Comparison of ENCODE assay signal across 19 cellular contexts in the genomic region with DNA sequence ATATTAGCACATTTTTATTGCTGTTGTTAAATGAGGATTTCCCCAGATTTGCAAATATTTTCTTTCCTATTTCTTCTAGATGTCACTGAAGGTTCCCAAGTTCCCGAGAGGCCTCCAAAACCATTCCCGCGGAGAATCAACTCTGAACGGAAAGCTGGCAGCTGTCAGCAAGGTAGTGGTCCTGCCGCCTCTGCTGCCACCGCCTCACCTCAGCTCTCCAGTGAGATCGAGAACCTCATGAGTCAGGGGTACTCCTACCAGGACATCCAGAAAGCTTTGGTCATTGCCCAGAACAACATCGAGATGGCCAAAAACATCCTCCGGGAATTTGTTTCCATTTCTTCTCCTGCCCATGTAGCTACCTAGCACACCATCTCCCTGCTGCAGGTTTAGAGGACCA. TPM values are rescaled to one million over a fixed set of nuclear protein-coding genes. Genes with fewer than 3 reads are reported as not detected.
"Had no signal": no experiment of that assay in that cellular context is flagged by ENCODE, and none has a peak within 500 bp of the region (broad histone marks: within the 10 kb centered on the region; RNA-seq: fewer than 3 reads in every experiment).

No MANE protein-coding gene starts in this region.

- H2AFZ ChIP-seq: hepatocyte had no signal

- H3K4me3 ChIP-seq: esophagus squamous epithelium, hepatocyte, lung, smooth muscle cell had no signal

- H3K4me2 ChIP-seq: hepatocyte, smooth muscle cell had no signal

- H3K27ac ChIP-seq: epithelial cell of prostate, hepatocyte, neutrophil had no signal

- H3K79me2 ChIP-seq: hepatocyte had no signal

- ATAC-seq: naive thymus-derived CD4-positive, alpha-beta T cell; stimulated activated effector memory CD8-positive, alpha-beta T cell treated with anti-CD3 and anti-CD28 coated beads, Interleukin-12 subunit alpha, Interleukin-12 subunit beta, amount 100 ng/mL, for 72 hours had no signal

- DNase-seq: effector memory CD4-positive, alpha-beta T cell; esophagus squamous epithelium; foreskin fibroblast; head of caudate nucleus; kidney; left cardiac atrium; mesenchymal stem cell; naive thymus-derived CD4-positive, alpha-beta T cell; stimulated activated CD4-positive, alpha-beta T cell treated with anti-CD3 and anti-CD28 coated beads, Interleukin-4, amount 100 ng/mL, for 1 hour; stimulated activated CD8-positive, alpha-beta memory T cell treated with anti-CD3 and anti-CD28 coated beads, Interleukin-4, amount 100 ng/mL, for 48 hours had no signal

- H3K9me3 ChIP-seq: esophagus squamous epithelium, neutrophil had no signal

- H3K27me3 ChIP-seq: esophagus squamous epithelium, hepatocyte, neutrophil had no signal

RNA-seq across cellular contexts. Expression of a gene that starts 41.3 kb away (rescaled TPM):
- total RNA-seq: naive thymus-derived CD4-positive, alpha-beta T cell had no signal

RNA-seq across cellular contexts. Expression of a gene that starts 47.1 kb away (rescaled TPM):
- total RNA-seq: esophagus squamous epithelium; hepatocyte; kidney; left cardiac atrium; left ventricle myocardium superior; lung; naive thymus-derived CD4-positive, alpha-beta T cell; osteoblast; pulmonary artery endothelial cell; smooth muscle cell had no signal
